In the genomic region with DNA sequence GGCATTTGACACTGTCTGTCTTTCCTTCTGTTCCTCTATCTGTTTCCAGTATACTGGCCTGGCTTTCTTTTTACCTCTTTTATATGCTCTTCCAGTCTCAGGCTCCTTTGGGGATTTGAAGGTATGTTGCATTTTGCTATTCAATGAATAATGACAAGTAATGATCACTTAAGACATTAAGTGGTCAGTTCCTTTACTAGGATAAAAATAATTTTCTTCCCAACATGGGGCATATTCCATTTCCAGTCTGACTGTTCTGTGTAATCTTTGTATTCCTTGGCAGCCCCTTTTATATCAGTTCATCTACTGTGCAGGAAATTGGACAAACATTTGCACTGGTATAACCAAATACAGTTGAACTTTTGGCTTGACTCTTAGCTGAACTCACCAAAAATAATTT, we compare ENCODE assay signal across 2 cellular contexts.
TF ChIP-seq lines count a peak whose summit lies in the region.

No MANE protein-coding gene starts in this region.

TF ChIP-seq in GM23338, 12 proteins besides CTCF, POLR2A, EP300 and RAD21 (continues in another document):
- TF ChIP-seq, protein P1, sequence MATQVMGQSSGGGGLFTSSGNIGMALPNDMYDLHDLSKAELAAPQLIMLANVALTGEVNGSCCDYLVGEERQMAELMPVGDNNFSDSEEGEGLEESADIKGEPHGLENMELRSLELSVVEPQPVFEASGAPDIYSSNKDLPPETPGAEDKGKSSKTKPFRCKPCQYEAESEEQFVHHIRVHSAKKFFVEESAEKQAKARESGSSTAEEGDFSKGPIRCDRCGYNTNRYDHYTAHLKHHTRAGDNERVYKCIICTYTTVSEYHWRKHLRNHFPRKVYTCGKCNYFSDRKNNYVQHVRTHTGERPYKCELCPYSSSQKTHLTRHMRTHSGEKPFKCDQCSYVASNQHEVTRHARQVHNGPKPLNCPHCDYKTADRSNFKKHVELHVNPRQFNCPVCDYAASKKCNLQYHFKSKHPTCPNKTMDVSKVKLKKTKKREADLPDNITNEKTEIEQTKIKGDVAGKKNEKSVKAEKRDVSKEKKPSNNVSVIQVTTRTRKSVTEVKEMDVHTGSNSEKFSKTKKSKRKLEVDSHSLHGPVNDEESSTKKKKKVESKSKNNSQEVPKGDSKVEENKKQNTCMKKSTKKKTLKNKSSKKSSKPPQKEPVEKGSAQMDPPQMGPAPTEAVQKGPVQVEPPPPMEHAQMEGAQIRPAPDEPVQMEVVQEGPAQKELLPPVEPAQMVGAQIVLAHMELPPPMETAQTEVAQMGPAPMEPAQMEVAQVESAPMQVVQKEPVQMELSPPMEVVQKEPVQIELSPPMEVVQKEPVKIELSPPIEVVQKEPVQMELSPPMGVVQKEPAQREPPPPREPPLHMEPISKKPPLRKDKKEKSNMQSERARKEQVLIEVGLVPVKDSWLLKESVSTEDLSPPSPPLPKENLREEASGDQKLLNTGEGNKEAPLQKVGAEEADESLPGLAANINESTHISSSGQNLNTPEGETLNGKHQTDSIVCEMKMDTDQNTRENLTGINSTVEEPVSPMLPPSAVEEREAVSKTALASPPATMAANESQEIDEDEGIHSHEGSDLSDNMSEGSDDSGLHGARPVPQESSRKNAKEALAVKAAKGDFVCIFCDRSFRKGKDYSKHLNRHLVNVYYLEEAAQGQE (IDR thresholded peaks at IDR 0.05; ENCODE audit: unreplicated experiment): no peak
- TF ChIP-seq ZNF114 (CRISPR knock-in tag; IDR thresholded peaks at IDR 0.05) (no peak), NANOG (IDR thresholded peaks at IDR 0.05; ENCODE audit: borderline replicate concordance) (no peak), CREB1 (CRISPR knock-in tag; IDR thresholded peaks at IDR 0.05; ENCODE audit: low read depth) (no peak), ZNF331 (CRISPR knock-in tag; IDR thresholded peaks at IDR 0.05; ENCODE audit: low read depth) (no peak), STAT1 (IDR thresholded peaks at IDR 0.05; ENCODE audit: unreplicated experiment) (no peak), POLR2AphosphoS5 (IDR thresholded peaks at IDR 0.05; ENCODE audit: low read depth) (no peak), JUNB (IDR thresholded peaks at IDR 0.05; ENCODE audit: unreplicated experiment) (no peak)
- TF ChIP-seq, protein P2, sequence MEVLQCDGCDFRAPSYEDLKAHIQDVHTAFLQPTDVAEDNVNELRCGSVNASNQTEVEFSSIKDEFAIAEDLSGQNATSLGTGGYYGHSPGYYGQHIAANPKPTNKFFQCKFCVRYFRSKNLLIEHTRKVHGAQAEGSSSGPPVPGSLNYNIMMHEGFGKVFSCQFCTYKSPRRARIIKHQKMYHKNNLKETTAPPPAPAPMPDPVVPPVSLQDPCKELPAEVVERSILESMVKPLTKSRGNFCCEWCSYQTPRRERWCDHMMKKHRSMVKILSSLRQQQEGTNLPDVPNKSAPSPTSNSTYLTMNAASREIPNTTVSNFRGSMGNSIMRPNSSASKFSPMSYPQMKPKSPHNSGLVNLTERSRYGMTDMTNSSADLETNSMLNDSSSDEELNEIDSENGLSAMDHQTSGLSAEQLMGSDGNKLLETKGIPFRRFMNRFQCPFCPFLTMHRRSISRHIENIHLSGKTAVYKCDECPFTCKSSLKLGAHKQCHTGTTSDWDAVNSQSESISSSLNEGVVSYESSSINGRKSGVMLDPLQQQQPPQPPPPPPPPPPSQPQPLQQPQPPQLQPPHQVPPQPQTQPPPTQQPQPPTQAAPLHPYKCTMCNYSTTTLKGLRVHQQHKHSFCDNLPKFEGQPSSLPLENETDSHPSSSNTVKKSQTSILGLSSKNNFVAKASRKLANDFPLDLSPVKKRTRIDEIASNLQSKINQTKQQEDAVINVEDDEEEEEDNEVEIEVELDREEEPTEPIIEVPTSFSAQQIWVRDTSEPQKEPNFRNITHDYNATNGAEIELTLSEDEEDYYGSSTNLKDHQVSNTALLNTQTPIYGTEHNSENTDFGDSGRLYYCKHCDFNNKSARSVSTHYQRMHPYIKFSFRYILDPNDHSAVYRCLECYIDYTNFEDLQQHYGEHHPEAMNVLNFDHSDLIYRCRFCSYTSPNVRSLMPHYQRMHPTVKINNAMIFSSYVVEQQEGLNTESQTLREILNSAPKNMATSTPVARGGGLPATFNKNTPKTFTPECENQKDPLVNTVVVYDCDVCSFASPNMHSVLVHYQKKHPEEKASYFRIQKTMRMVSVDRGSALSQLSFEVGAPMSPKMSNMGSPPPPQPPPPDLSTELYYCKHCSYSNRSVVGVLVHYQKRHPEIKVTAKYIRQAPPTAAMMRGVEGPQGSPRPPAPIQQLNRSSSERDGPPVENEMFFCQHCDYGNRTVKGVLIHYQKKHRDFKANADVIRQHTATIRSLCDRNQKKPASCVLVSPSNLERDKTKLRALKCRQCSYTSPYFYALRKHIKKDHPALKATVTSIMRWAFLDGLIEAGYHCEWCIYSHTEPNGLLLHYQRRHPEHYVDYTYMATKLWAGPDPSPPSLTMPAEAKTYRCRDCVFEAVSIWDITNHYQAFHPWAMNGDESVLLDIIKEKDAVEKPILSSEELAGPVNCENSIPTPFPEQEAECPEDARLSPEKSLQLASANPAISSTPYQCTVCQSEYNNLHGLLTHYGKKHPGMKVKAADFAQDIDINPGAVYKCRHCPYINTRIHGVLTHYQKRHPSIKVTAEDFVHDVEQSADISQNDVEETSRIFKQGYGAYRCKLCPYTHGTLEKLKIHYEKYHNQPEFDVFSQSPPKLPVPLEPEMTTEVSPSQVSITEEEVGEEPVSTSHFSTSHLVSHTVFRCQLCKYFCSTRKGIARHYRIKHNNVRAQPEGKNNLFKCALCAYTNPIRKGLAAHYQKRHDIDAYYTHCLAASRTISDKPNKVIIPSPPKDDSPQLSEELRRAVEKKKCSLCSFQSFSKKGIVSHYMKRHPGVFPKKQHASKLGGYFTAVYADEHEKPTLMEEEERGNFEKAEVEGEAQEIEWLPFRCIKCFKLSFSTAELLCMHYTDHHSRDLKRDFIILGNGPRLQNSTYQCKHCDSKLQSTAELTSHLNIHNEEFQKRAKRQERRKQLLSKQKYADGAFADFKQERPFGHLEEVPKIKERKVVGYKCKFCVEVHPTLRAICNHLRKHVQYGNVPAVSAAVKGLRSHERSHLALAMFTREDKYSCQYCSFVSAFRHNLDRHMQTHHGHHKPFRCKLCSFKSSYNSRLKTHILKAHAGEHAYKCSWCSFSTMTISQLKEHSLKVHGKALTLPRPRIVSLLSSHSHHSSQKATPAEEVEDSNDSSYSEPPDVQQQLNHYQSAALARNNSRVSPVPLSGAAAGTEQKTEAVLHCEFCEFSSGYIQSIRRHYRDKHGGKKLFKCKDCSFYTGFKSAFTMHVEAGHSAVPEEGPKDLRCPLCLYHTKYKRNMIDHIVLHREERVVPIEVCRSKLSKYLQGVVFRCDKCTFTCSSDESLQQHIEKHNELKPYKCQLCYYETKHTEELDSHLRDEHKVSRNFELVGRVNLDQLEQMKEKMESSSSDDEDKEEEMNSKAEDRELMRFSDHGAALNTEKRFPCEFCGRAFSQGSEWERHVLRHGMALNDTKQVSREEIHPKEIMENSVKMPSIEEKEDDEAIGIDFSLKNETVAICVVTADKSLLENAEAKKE (CRISPR knock-in tag; IDR thresholded peaks at IDR 0.05): no peak
- TF ChIP-seq, protein P3, sequence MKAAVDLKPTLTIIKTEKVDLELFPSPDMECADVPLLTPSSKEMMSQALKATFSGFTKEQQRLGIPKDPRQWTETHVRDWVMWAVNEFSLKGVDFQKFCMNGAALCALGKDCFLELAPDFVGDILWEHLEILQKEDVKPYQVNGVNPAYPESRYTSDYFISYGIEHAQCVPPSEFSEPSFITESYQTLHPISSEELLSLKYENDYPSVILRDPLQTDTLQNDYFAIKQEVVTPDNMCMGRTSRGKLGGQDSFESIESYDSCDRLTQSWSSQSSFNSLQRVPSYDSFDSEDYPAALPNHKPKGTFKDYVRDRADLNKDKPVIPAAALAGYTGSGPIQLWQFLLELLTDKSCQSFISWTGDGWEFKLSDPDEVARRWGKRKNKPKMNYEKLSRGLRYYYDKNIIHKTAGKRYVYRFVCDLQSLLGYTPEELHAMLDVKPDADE (IDR thresholded peaks at IDR 0.05): no peak

TF ChIP-seq in SK-N-SH treated with all-trans-retinoic acid at 6 μM for 48 hours, 23 proteins besides CTCF, POLR2A, EP300 and RAD21:
- no peak for TF ChIP-seq OSR1 (CRISPR knock-in tag; IDR thresholded peaks at IDR 0.05)
- no peak for TF ChIP-seq GLIS3 (CRISPR knock-in tag; IDR thresholded peaks at IDR 0.05)
- TF ChIP-seq, protein P4, sequence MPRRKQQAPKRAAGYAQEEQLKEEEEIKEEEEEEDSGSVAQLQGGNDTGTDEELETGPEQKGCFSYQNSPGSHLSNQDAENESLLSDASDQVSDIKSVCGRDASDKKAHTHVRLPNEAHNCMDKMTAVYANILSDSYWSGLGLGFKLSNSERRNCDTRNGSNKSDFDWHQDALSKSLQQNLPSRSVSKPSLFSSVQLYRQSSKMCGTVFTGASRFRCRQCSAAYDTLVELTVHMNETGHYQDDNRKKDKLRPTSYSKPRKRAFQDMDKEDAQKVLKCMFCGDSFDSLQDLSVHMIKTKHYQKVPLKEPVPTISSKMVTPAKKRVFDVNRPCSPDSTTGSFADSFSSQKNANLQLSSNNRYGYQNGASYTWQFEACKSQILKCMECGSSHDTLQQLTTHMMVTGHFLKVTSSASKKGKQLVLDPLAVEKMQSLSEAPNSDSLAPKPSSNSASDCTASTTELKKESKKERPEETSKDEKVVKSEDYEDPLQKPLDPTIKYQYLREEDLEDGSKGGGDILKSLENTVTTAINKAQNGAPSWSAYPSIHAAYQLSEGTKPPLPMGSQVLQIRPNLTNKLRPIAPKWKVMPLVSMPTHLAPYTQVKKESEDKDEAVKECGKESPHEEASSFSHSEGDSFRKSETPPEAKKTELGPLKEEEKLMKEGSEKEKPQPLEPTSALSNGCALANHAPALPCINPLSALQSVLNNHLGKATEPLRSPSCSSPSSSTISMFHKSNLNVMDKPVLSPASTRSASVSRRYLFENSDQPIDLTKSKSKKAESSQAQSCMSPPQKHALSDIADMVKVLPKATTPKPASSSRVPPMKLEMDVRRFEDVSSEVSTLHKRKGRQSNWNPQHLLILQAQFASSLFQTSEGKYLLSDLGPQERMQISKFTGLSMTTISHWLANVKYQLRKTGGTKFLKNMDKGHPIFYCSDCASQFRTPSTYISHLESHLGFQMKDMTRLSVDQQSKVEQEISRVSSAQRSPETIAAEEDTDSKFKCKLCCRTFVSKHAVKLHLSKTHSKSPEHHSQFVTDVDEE (CRISPR knock-in tag; IDR thresholded peaks at IDR 0.05): no peak
- TF ChIP-seq ISL1 (CRISPR knock-in tag; IDR thresholded peaks at IDR 0.05): no peak
- TF ChIP-seq ARNTL (CRISPR knock-in tag; IDR thresholded peaks at IDR 0.05; ENCODE audit: borderline replicate concordance, low read depth): no peak
- TF ChIP-seq ESRRG (CRISPR knock-in tag; IDR thresholded peaks at IDR 0.05): no peak
- TF ChIP-seq, protein P5, sequence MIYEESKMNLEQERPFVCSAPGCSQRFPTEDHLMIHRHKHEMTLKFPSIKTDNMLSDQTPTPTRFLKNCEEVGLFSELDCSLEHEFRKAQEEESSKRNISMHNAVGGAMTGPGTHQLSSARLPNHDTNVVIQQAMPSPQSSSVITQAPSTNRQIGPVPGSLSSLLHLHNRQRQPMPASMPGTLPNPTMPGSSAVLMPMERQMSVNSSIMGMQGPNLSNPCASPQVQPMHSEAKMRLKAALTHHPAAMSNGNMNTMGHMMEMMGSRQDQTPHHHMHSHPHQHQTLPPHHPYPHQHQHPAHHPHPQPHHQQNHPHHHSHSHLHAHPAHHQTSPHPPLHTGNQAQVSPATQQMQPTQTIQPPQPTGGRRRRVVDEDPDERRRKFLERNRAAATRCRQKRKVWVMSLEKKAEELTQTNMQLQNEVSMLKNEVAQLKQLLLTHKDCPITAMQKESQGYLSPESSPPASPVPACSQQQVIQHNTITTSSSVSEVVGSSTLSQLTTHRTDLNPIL (CRISPR knock-in tag; IDR thresholded peaks at IDR 0.05; ENCODE audit: low read depth): no peak
- TF ChIP-seq CSDC2 (CRISPR knock-in tag; IDR thresholded peaks at IDR 0.05): no peak
- peak; percentile 96 for TF ChIP-seq RARB (CRISPR knock-in tag; IDR thresholded peaks at IDR 0.05)
- peak; percentile 96 for TF ChIP-seq TOX (CRISPR knock-in tag; IDR thresholded peaks at IDR 0.05; ENCODE audit: borderline replicate concordance)
- TF ChIP-seq ZNF70 (CRISPR knock-in tag; IDR thresholded peaks at IDR 0.05): no peak
- TF ChIP-seq ZFP3 (CRISPR knock-in tag; IDR thresholded peaks at IDR 0.05): no peak
- TF ChIP-seq ZNF565 (CRISPR knock-in tag; conservative IDR thresholded peaks at IDR 0.05; ENCODE audit: low read depth): no peak
- TF ChIP-seq TCF4 (CRISPR knock-in tag; IDR thresholded peaks at IDR 0.05; ENCODE audit: borderline replicate concordance): no peak
- TF ChIP-seq BACH2 (CRISPR knock-in tag; IDR thresholded peaks at IDR 0.05; ENCODE audit: borderline replicate concordance): no peak
- TF ChIP-seq PPARA (CRISPR knock-in tag; IDR thresholded peaks at IDR 0.05; ENCODE audit: borderline replicate concordance): no peak
- TF ChIP-seq, protein P6, sequence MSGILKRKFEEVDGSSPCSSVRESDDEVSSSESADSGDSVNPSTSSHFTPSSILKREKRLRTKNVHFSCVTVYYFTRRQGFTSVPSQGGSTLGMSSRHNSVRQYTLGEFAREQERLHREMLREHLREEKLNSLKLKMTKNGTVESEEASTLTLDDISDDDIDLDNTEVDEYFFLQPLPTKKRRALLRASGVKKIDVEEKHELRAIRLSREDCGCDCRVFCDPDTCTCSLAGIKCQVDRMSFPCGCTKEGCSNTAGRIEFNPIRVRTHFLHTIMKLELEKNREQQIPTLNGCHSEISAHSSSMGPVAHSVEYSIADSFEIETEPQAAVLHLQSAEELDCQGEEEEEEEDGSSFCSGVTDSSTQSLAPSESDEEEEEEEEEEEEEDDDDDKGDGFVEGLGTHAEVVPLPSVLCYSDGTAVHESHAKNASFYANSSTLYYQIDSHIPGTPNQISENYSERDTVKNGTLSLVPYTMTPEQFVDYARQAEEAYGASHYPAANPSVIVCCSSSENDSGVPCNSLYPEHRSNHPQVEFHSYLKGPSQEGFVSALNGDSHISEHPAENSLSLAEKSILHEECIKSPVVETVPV (CRISPR knock-in tag; IDR thresholded peaks at IDR 0.05): no peak
- TF ChIP-seq, protein P7, sequence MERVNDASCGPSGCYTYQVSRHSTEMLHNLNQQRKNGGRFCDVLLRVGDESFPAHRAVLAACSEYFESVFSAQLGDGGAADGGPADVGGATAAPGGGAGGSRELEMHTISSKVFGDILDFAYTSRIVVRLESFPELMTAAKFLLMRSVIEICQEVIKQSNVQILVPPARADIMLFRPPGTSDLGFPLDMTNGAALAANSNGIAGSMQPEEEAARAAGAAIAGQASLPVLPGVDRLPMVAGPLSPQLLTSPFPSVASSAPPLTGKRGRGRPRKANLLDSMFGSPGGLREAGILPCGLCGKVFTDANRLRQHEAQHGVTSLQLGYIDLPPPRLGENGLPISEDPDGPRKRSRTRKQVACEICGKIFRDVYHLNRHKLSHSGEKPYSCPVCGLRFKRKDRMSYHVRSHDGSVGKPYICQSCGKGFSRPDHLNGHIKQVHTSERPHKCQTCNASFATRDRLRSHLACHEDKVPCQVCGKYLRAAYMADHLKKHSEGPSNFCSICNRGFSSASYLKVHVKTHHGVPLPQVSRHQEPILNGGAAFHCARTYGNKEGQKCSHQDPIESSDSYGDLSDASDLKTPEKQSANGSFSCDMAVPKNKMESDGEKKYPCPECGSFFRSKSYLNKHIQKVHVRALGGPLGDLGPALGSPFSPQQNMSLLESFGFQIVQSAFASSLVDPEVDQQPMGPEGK (CRISPR knock-in tag; IDR thresholded peaks at IDR 0.05; ENCODE audit: borderline replicate concordance): no peak
- no peak for TF ChIP-seq ZNF8 (CRISPR knock-in tag; IDR thresholded peaks at IDR 0.05)
- no peak for TF ChIP-seq ZFP30 (CRISPR knock-in tag; IDR thresholded peaks at IDR 0.05)
- peak; percentile 84 for TF ChIP-seq ZC3H10 (CRISPR knock-in tag; IDR thresholded peaks at IDR 0.05)
- TF ChIP-seq SNAI2 (CRISPR knock-in tag; IDR thresholded peaks at IDR 0.05): no peak
TF ChIP-seq in SK-N-SH treated with all-trans-retinoic acid at 6 μM for 48 hours: peak in this region for 3.
